ENCODE assay signal across 20 cellular contexts in genomic region chr1:100909018-100909417, GRCh38.
"Had no signal": no experiment of that assay in that cellular context is flagged by ENCODE, and none has a peak within 500 bp of the region (broad histone marks: within the 10 kb centered on the region; RNA-seq: fewer than 3 reads in every experiment).

No MANE protein-coding gene starts in this region.

- ATAC-seq: K562, T-cell had no signal

- H3K27ac Mint-ChIP-seq: activated CD4-positive, alpha-beta T cell treated with anti-CD3 and anti-CD28 coated beads, Interleukin-2, amount 10 ng/mL, durations not matched to agents 24 days and 14 days; activated naive CD4-positive, alpha-beta T cell treated with anti-CD3 and anti-CD28 coated beads, Interleukin-2, amount 10 ng/mL, durations not matched to agents 7 days and 5 days; activated naive CD8-positive, alpha-beta T cell treated with anti-CD3 and anti-CD28 coated beads, Interleukin-2, amount 10 ng/mL, durations not matched to agents 7 days and 5 days; activated T-helper 1 cell treated with anti-CD3 and anti-CD28 coated beads, Interleukin-12 subunit alpha, Interleukin-12 subunit beta, Interleukin-2, Interleukin-4 antibody, amounts not matched to agents 30 ng/mL and 10 ng/mL and 1 ng/mL, durations not matched to agents 14 hours and 24 hours and 36 hours had no signal

- H3K4me3 Mint-ChIP-seq: activated CD4-positive, alpha-beta T cell treated with anti-CD3 and anti-CD28 coated beads, Interleukin-2, amount 10 ng/mL, durations not matched to agents 24 days and 14 days; activated naive CD4-positive, alpha-beta T cell treated with anti-CD3 and anti-CD28 coated beads, Interleukin-2, amount 10 ng/mL, durations not matched to agents 7 days and 5 days; activated naive CD8-positive, alpha-beta T cell treated with anti-CD3 and anti-CD28 coated beads, Interleukin-2, amount 10 ng/mL, durations not matched to agents 7 days and 5 days; activated T-helper 1 cell treated with anti-CD3 and anti-CD28 coated beads, Interleukin-12 subunit alpha, Interleukin-12 subunit beta, Interleukin-2, Interleukin-4 antibody, amounts not matched to agents 30 ng/mL and 10 ng/mL and 1 ng/mL, durations not matched to agents 14 hours and 24 hours and 36 hours; T-cell had no signal

- DNase-seq: activated CD4-positive, alpha-beta T cell treated with anti-CD3 and anti-CD28 coated beads, Interleukin-2, amount 10 ng/mL, durations not matched to agents 24 days and 14 days; activated CD4-positive, alpha-beta T cell treated with anti-CD3 and anti-CD28 coated beads, Interleukin-2, amount 50 U/mL, for 48 hours; activated CD8-positive, alpha-beta memory T cell treated with anti-CD3 and anti-CD28 coated beads, Interleukin-2, amount 50 U/mL, for 48 hours; activated gamma-delta T cell; activated naive CD4-positive, alpha-beta T cell treated with anti-CD3 and anti-CD28 coated beads, Interleukin-2, amount 10 ng/mL, durations not matched to agents 7 days and 5 days; activated naive CD8-positive, alpha-beta T cell treated with anti-CD3 and anti-CD28 coated beads, Interleukin-2, amount 10 ng/mL, durations not matched to agents 7 days and 5 days; adrenal gland; anterior cingulate cortex; Karpas-422; NCI-H1105 treated with DMSO at 0.1 percent for 48 hours; NCI-H1436 treated with DMSO at 0.1 percent for 48 hours; NCI-H187 treated with DMSO at 0.1 percent for 48 hours; NCI-H2171; NCI-H2227 treated with DMSO at 0.1 percent for 48 hours; NCI-H526 treated with DMSO at 0.1 percent for 48 hours; NCI-H82; SIG-M5; T-cell had no signal

- H3K27me3 Mint-ChIP-seq: activated CD4-positive, alpha-beta T cell treated with anti-CD3 and anti-CD28 coated beads, Interleukin-2, amount 10 ng/mL, durations not matched to agents 24 days and 14 days; activated naive CD4-positive, alpha-beta T cell treated with anti-CD3 and anti-CD28 coated beads, Interleukin-2, amount 10 ng/mL, durations not matched to agents 7 days and 5 days; activated naive CD8-positive, alpha-beta T cell treated with anti-CD3 and anti-CD28 coated beads, Interleukin-2, amount 10 ng/mL, durations not matched to agents 7 days and 5 days; T-cell had no signal

- H3K9me3 Mint-ChIP-seq: activated CD4-positive, alpha-beta T cell treated with anti-CD3 and anti-CD28 coated beads, Interleukin-2, amount 10 ng/mL, durations not matched to agents 24 days and 14 days had no signal
